1 cellular context compared by ENCODE assay signal in the genomic region with DNA sequence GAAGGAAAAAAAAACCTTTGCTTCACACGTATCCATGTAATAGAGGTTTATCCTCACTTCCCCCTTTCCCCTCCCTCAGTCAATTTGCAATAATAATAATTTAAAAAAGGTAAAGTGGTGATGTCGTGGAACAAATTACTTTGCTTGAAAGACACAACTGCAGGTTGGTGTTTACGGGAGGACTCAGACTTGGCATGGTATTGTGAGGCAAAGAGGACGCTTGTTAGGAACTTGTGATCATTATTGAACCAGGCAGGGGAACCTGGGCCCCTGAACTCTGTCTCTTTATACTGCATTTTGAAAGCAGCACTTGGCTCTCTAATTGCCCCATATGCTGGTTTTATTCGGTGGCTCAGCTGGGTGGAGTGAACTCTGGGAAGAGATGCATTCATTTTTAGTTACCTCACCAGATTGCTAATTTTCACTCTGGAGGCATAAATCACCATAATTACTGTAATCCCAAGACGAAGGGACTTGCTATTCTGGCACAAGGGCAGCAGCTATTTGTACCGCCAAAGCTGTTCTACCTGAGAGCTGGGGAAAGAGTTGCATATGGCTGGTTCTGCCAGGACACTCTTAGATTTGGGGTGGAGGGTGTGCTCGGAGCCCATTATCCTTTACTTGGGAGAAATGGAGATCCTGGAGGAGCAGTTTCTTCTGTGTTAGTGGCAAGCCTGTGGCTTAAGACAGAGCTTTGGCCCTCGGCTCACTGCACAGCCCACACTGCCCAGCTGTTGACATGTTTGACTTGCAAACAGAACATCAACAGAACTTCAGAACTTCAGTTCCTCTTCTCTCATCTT.
TF ChIP-seq lines count a peak whose summit lies in the region.

No MANE protein-coding gene starts in this region.

TF ChIP-seq in HepG2, 621 proteins besides CTCF, POLR2A, EP300 and RAD21 (continued from another document and continues in another):
- TF ChIP-seq, protein P1, sequence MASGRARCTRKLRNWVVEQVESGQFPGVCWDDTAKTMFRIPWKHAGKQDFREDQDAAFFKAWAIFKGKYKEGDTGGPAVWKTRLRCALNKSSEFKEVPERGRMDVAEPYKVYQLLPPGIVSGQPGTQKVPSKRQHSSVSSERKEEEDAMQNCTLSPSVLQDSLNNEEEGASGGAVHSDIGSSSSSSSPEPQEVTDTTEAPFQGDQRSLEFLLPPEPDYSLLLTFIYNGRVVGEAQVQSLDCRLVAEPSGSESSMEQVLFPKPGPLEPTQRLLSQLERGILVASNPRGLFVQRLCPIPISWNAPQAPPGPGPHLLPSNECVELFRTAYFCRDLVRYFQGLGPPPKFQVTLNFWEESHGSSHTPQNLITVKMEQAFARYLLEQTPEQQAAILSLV (CRISPR knock-in tag; IDR thresholded peaks at IDR 0.05; ENCODE audit: borderline replicate concordance) = no peak
- peak; percentile 53 for TF ChIP-seq SAP130 (CRISPR knock-in tag; IDR thresholded peaks at IDR 0.05; ENCODE audit: low read depth)
- TF ChIP-seq ONECUT2 (CRISPR knock-in tag; IDR thresholded peaks at IDR 0.05) = 0 out of 2 replicates have a peak, but pooled peaks have one; percentile 49
- 0 out of 2 replicates have a peak, but pooled peaks have one; percentile 65 for TF ChIP-seq ZNF34 (CRISPR knock-in tag; IDR thresholded peaks at IDR 0.05; ENCODE audit: borderline replicate concordance)
- peak; percentile 59; the same call in 1 of the 2 replicates for TF ChIP-seq SMYD3 (CRISPR knock-in tag; IDR thresholded peaks at IDR 0.05)
- TF ChIP-seq, protein P2, sequence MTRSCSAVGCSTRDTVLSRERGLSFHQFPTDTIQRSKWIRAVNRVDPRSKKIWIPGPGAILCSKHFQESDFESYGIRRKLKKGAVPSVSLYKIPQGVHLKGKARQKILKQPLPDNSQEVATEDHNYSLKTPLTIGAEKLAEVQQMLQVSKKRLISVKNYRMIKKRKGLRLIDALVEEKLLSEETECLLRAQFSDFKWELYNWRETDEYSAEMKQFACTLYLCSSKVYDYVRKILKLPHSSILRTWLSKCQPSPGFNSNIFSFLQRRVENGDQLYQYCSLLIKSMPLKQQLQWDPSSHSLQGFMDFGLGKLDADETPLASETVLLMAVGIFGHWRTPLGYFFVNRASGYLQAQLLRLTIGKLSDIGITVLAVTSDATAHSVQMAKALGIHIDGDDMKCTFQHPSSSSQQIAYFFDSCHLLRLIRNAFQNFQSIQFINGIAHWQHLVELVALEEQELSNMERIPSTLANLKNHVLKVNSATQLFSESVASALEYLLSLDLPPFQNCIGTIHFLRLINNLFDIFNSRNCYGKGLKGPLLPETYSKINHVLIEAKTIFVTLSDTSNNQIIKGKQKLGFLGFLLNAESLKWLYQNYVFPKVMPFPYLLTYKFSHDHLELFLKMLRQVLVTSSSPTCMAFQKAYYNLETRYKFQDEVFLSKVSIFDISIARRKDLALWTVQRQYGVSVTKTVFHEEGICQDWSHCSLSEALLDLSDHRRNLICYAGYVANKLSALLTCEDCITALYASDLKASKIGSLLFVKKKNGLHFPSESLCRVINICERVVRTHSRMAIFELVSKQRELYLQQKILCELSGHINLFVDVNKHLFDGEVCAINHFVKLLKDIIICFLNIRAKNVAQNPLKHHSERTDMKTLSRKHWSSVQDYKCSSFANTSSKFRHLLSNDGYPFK (CRISPR knock-in tag; IDR thresholded peaks at IDR 0.05; ENCODE audit: borderline replicate concordance) = no peak
- TF ChIP-seq CEBPG (CRISPR knock-in tag; IDR thresholded peaks at IDR 0.05) = peak; percentile 35; the same call in 1 of the 2 replicates
- TF ChIP-seq, protein P3, sequence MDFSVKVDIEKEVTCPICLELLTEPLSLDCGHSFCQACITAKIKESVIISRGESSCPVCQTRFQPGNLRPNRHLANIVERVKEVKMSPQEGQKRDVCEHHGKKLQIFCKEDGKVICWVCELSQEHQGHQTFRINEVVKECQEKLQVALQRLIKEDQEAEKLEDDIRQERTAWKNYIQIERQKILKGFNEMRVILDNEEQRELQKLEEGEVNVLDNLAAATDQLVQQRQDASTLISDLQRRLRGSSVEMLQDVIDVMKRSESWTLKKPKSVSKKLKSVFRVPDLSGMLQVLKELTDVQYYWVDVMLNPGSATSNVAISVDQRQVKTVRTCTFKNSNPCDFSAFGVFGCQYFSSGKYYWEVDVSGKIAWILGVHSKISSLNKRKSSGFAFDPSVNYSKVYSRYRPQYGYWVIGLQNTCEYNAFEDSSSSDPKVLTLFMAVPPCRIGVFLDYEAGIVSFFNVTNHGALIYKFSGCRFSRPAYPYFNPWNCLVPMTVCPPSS (IDR thresholded peaks at IDR 0.05) = no peak
- TF ChIP-seq NBN (conservative IDR thresholded peaks at IDR 0.05) = no peak
- TF ChIP-seq NR2F6 (IDR thresholded peaks at IDR 0.05) = peak; percentile 71
- TF ChIP-seq NR2F6 (CRISPR knock-in tag; IDR thresholded peaks at IDR 0.05) = peak; percentile 68; the same call in 1 of the 2 replicates
- TF ChIP-seq, protein P4, sequence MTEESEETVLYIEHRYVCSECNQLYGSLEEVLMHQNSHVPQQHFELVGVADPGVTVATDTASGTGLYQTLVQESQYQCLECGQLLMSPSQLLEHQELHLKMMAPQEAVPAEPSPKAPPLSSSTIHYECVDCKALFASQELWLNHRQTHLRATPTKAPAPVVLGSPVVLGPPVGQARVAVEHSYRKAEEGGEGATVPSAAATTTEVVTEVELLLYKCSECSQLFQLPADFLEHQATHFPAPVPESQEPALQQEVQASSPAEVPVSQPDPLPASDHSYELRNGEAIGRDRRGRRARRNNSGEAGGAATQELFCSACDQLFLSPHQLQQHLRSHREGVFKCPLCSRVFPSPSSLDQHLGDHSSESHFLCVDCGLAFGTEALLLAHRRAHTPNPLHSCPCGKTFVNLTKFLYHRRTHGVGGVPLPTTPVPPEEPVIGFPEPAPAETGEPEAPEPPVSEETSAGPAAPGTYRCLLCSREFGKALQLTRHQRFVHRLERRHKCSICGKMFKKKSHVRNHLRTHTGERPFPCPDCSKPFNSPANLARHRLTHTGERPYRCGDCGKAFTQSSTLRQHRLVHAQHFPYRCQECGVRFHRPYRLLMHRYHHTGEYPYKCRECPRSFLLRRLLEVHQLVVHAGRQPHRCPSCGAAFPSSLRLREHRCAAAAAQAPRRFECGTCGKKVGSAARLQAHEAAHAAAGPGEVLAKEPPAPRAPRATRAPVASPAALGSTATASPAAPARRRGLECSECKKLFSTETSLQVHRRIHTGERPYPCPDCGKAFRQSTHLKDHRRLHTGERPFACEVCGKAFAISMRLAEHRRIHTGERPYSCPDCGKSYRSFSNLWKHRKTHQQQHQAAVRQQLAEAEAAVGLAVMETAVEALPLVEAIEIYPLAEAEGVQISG (CRISPR knock-in tag; IDR thresholded peaks at IDR 0.05) = peak; percentile 35; the same call in 1 of the 2 replicates
- no peak for TF ChIP-seq ARNT (IDR thresholded peaks at IDR 0.05)
- TF ChIP-seq NAIF1 (CRISPR knock-in tag; IDR thresholded peaks at IDR 0.05; ENCODE audit: borderline replicate concordance) = 0 out of 2 replicates have a peak, but pooled peaks have one; percentile 43
- TF ChIP-seq HNF4A (CRISPR knock-in tag; IDR thresholded peaks at IDR 0.05) = peak; percentile 83
- TF ChIP-seq ARNTL (CRISPR knock-in tag; IDR thresholded peaks at IDR 0.05) = peak; percentile 49; the same call in 1 of the 2 replicates
- peak; percentile 78 for TF ChIP-seq RARA (CRISPR knock-in tag; IDR thresholded peaks at IDR 0.05)
- peak; percentile 90 for TF ChIP-seq MIXL1 (CRISPR knock-in tag; IDR thresholded peaks at IDR 0.05)
- TF ChIP-seq, protein P5, sequence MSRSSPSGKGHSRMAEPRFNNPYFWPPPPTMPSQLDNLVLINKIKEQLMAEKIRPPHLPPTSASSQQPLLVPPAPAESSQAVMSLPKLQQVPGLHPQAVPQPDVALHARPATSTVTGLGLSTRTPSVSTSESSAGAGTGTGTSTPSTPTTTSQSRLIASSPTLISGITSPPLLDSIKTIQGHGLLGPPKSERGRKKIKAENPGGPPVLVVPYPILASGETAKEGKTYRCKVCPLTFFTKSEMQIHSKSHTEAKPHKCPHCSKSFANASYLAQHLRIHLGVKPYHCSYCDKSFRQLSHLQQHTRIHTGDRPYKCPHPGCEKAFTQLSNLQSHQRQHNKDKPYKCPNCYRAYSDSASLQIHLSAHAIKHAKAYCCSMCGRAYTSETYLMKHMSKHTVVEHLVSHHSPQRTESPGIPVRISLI (CRISPR knock-in tag; IDR thresholded peaks at IDR 0.05; ENCODE audit: borderline replicate concordance) = peak; percentile 20; the same call in 1 of the 2 replicates
- peak; percentile 31; the same call in 1 of the 2 replicates for TF ChIP-seq POLR2AphosphoS5 (IDR thresholded peaks at IDR 0.05; ENCODE audit: low read depth, low read length)
- 0 out of 2 replicates have a peak, but pooled peaks have one; percentile 18 for TF ChIP-seq SMAD1 (CRISPR knock-in tag; IDR thresholded peaks at IDR 0.05; ENCODE audit: borderline replicate concordance, low read depth)
- 0 out of 2 replicates have a peak, but pooled peaks have one; percentile 22 for TF ChIP-seq MIER3 (CRISPR knock-in tag; IDR thresholded peaks at IDR 0.05; ENCODE audit: borderline replicate concordance)
- TF ChIP-seq ZNF850 (CRISPR knock-in tag; conservative IDR thresholded peaks at IDR 0.05) = 0 out of 2 replicates have a peak, but pooled peaks have one; percentile 53
- no peak for TF ChIP-seq SYNCRIP (IDR thresholded peaks at IDR 0.05; ENCODE audit: insufficient read depth, low read depth, low read length)
- TF ChIP-seq, protein P6, sequence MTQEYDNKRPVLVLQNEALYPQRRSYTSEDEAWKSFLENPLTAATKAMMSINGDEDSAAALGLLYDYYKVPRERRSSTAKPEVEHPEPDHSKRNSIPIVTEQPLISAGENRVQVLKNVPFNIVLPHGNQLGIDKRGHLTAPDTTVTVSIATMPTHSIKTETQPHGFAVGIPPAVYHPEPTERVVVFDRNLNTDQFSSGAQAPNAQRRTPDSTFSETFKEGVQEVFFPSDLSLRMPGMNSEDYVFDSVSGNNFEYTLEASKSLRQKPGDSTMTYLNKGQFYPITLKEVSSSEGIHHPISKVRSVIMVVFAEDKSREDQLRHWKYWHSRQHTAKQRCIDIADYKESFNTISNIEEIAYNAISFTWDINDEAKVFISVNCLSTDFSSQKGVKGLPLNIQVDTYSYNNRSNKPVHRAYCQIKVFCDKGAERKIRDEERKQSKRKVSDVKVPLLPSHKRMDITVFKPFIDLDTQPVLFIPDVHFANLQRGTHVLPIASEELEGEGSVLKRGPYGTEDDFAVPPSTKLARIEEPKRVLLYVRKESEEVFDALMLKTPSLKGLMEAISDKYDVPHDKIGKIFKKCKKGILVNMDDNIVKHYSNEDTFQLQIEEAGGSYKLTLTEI (CRISPR knock-in tag; conservative IDR thresholded peaks at IDR 0.05) = no peak
- TF ChIP-seq, protein P7, sequence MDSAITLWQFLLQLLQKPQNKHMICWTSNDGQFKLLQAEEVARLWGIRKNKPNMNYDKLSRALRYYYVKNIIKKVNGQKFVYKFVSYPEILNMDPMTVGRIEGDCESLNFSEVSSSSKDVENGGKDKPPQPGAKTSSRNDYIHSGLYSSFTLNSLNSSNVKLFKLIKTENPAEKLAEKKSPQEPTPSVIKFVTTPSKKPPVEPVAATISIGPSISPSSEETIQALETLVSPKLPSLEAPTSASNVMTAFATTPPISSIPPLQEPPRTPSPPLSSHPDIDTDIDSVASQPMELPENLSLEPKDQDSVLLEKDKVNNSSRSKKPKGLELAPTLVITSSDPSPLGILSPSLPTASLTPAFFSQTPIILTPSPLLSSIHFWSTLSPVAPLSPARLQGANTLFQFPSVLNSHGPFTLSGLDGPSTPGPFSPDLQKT (CRISPR knock-in tag; IDR thresholded peaks at IDR 0.05; ENCODE audit: borderline replicate concordance) = no peak
- TF ChIP-seq, protein P8, sequence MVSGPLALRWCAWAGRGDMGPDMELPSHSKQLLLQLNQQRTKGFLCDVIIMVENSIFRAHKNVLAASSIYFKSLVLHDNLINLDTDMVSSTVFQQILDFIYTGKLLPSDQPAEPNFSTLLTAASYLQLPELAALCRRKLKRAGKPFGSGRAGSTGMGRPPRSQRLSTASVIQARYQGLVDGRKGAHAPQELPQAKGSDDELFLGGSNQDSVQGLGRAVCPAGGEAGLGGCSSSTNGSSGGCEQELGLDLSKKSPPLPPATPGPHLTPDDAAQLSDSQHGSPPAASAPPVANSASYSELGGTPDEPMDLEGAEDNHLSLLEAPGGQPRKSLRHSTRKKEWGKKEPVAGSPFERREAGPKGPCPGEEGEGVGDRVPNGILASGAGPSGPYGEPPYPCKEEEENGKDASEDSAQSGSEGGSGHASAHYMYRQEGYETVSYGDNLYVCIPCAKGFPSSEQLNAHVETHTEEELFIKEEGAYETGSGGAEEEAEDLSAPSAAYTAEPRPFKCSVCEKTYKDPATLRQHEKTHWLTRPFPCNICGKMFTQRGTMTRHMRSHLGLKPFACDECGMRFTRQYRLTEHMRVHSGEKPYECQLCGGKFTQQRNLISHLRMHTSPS (CRISPR knock-in tag; IDR thresholded peaks at IDR 0.05; ENCODE audit: low read depth) = peak; percentile 53; the same call in 1 of the 2 replicates
- 0 out of 2 replicates have a peak, but pooled peaks have one; percentile 30 for TF ChIP-seq NR2F2 (IDR thresholded peaks at IDR 0.05; ENCODE audit: borderline replicate concordance, low read depth)
- no peak; the same call in 1 of the 2 replicates for TF ChIP-seq ZNF543 (CRISPR knock-in tag; IDR thresholded peaks at IDR 0.05)
- 0 out of 2 replicates have a peak, but pooled peaks have one; percentile 31 for TF ChIP-seq YEATS4 (CRISPR knock-in tag; IDR thresholded peaks at IDR 0.05; ENCODE audit: borderline replicate concordance)
- peak; percentile 59; the same call in 1 of the 2 replicates for TF ChIP-seq IRF2 (CRISPR knock-in tag; IDR thresholded peaks at IDR 0.05)
- TF ChIP-seq ZNF263 (CRISPR knock-in tag; IDR thresholded peaks at IDR 0.05) = peak; percentile 91
- 0 out of 2 replicates have a peak, but pooled peaks have one; percentile 15 for TF ChIP-seq ZNF230 (CRISPR knock-in tag; IDR thresholded peaks at IDR 0.05)
- TF ChIP-seq, protein P9, sequence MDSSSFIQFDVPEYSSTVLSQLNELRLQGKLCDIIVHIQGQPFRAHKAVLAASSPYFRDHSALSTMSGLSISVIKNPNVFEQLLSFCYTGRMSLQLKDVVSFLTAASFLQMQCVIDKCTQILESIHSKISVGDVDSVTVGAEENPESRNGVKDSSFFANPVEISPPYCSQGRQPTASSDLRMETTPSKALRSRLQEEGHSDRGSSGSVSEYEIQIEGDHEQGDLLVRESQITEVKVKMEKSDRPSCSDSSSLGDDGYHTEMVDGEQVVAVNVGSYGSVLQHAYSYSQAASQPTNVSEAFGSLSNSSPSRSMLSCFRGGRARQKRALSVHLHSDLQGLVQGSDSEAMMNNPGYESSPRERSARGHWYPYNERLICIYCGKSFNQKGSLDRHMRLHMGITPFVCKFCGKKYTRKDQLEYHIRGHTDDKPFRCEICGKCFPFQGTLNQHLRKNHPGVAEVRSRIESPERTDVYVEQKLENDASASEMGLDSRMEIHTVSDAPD (CRISPR knock-in tag; IDR thresholded peaks at IDR 0.05) = no peak
- peak; percentile 73 for TF ChIP-seq PHF21A (CRISPR knock-in tag; IDR thresholded peaks at IDR 0.05)
- 0 out of 2 replicates have a peak, but pooled peaks have one; percentile 73 for TF ChIP-seq ZNF44 (CRISPR knock-in tag; IDR thresholded peaks at IDR 0.05)
- TF ChIP-seq NFE2L1 (CRISPR knock-in tag; IDR thresholded peaks at IDR 0.05; ENCODE audit: borderline replicate concordance) = no peak
- peak; percentile 38; the same call in 1 of the 2 replicates for TF ChIP-seq SP2 (CRISPR knock-in tag; IDR thresholded peaks at IDR 0.05)
- no peak for TF ChIP-seq SOX6 (IDR thresholded peaks at IDR 0.05)
- TF ChIP-seq SOX6 (CRISPR knock-in tag; IDR thresholded peaks at IDR 0.05) = peak; percentile 83
- TF ChIP-seq ZNF501 (CRISPR knock-in tag; IDR thresholded peaks at IDR 0.05) = peak; percentile 60
- 0 out of 2 replicates have a peak, but pooled peaks have one; percentile 29 for TF ChIP-seq ZNF709 (CRISPR knock-in tag; IDR thresholded peaks at IDR 0.05)
